In genomic region chr15:82105458-82106205, GRCh38 we compare ENCODE assay signal across 12 cellular contexts. TPM values are rescaled to one million over a fixed set of nuclear protein-coding genes. Genes with fewer than 3 reads are reported as not detected.
DNase-seq lines count a peak whose midpoint lies in the region; ATAC-seq and TF ChIP-seq lines count a peak whose summit lies in the region.
"Had no signal": no experiment of that assay in that cellular context is flagged by ENCODE, and none has a peak within 500 bp of the region (broad histone marks: within the 10 kb centered on the region; RNA-seq: fewer than 3 reads in every experiment).

No MANE protein-coding gene starts in this region.

- CTCF ChIA-PET in HCT116 (lab: Charles Lee) (interaction anchor here (1.5 to 1.9 kb wide), 3 partner anchors 34 to 695 kb away, joined by 3 to 5 read pairs (median 4); no protein-coding TSS in a partner anchor), RWPE1 (lab: Yijun Ruan, JAX) (interaction anchor here (1.6 kb wide), 1 partner anchor 93 kb away, joined by 5 read pairs; no protein-coding TSS in a partner anchor)

- H3K27me3 ChIP-seq in HCT116 (ENCODE audit: insufficient read depth, low read length), result no peaks in the 10 kb centered on the region

- no peak overlapping the region for H3K4me3 ChIP-seq in HCT116 (replicated peaks in 1 of 2; ENCODE audit: low read depth in 1 of 2, low read length in 2 of 2)

- H3K4me2 ChIP-seq in HCT116 (ENCODE audit: low read length), result no peak overlapping the region

- no peaks in the 10 kb centered on the region for H3K36me3 ChIP-seq in HCT116 (ENCODE audit: control insufficient read depth in 1 of 2, insufficient read depth in 2 of 2, low read length in 2 of 2)

- H2AFZ ChIP-seq in HCT116 (ENCODE audit: low read depth, low read length, poor library complexity, severe bottlenecking), result no peak overlapping the region

- H3K79me2 ChIP-seq in HCT116 (ENCODE audit: insufficient read depth, low read length), result no peaks in the 10 kb centered on the region

- RAD21 ChIA-PET in HCT116 (lab: Charles Lee; ENCODE audit: low non-redundant PET in 1 of 2, low total read pairs in 2 of 2, uncharacterized antibody in 2 of 2, unreplicated experiment in 2 of 2), result no interaction called here

- TF ChIP-seq CTCF in HCT116 (IDR thresholded peaks at IDR 0.05 in 2 of 3, conservative IDR thresholded peaks at IDR 0.05 in 1 of 3; ENCODE audit: borderline replicate concordance in 1 of 3, insufficient read depth in 1 of 3, low read depth in 2 of 3, low read length in 2 of 3) (no peak), RWPE1 (conservative IDR thresholded peaks at IDR 0.05; ENCODE audit: low read depth) (no peak)

- H3K9me3 ChIP-seq in HCT116 (ENCODE audit: control insufficient read depth in 1 of 2, insufficient read depth in 1 of 2, low read depth in 1 of 2, low read length in 2 of 2), result no peaks in the 10 kb centered on the region

- intact Hi-C loops in HCT116 (cut with micrococcal nuclease), result loop anchor here (5.0 kb wide), 1 partner anchor 828 kb away; no protein-coding TSS in a partner anchor

- H3K9ac ChIP-seq in HCT116 (ENCODE audit: low read length), result no peak overlapping the region

- POLR2A ChIA-PET in HCT116 (lab: Charles Lee) (no interaction called here), RWPE1 (lab: Yijun Ruan, JAX; ENCODE audit: low non-redundant PET) (no interaction called here)

- DNase-seq in AG08395 (ENCODE audit: low spot score), result peak; percentile 71
- no peak for DNase-seq in HCT116 (ENCODE audit: low read depth, low spot score)
- DNase-seq in RWPE1 (ENCODE audit: low spot score), result no peak
- peak; percentile 87 for DNase-seq in iris pigment epithelial cell (ENCODE audit: low read depth)
- DNase-seq in NCI-H524 (lab: John Stamatoyannopoulos, UW), result no peak
- no peak for DNase-seq in UCSD-AML1 (lab: John Stamatoyannopoulos, UW; ENCODE audit: unreplicated experiment)
- no peak for DNase-seq in NCI-H82 (lab: John Stamatoyannopoulos, UW)
- DNase-seq: CD8-positive, alpha-beta T cell; naive B cell; NCI-H1048; T-cell had no signal

- ATAC-seq in HCT116 (no peak), GM18861 (IDR thresholded peaks at IDR 0.05; ENCODE audit: unreplicated experiment) (no peak)
- ATAC-seq: CD8-positive, alpha-beta T cell; T-cell had no signal

- no peaks in the 10 kb centered on the region for H4K20me1 ChIP-seq in HCT116 (ENCODE audit: insufficient read depth)

- TF ChIP-seq RAD21 in HCT116 (IDR thresholded peaks at IDR 0.05; ENCODE audit: low read depth), result peak; percentile 21; the same call in 1 of the 2 replicates

- H3K27ac ChIP-seq in HCT116 (ENCODE audit: low read depth, low read length) (no peak overlapping the region), RWPE1 (peak overlapping the region; percentile 33; the same call in 1 of the 2 replicates)

- no TSS peak for BruUV-seq in HCT116 (replicated peaks; lab: Mats Ljungman, UMichigan)

- no peaks in the 10 kb centered on the region for H3K9me2 ChIP-seq in HCT116 (ENCODE audit: insufficient read depth)

- H3K4me1 ChIP-seq in HCT116 (ENCODE audit: control insufficient read depth in 1 of 2, insufficient read depth in 2 of 2, low read length in 2 of 2), result no peaks in the 10 kb centered on the region

- no peak for TF ChIP-seq POLR2A in HCT116 (IDR thresholded peaks at IDR 0.05; ENCODE audit: borderline replicate concordance, extremely low read depth, insufficient read depth, insufficient read length)

TF ChIP-seq in HCT116, 20 proteins besides CTCF, POLR2A, EP300 and RAD21:
- TF ChIP-seq SRF (IDR thresholded peaks at IDR 0.05; ENCODE audit: low read depth) (no peak), CBX3 (IDR thresholded peaks at IDR 0.05; ENCODE audit: low read depth) (no peak), ZNF274 (IDR thresholded peaks at IDR 0.05; ENCODE audit: low read depth, low read length) (no peak), SP1 (IDR thresholded peaks at IDR 0.05; ENCODE audit: low read depth) (no peak), POLR2AphosphoS5 (IDR thresholded peaks at IDR 0.05; ENCODE audit: low read depth, low read length) (no peak), ELF1 (IDR thresholded peaks at IDR 0.05; ENCODE audit: borderline replicate concordance, low read depth) (no peak), JUND (IDR thresholded peaks at IDR 0.05) (no peak), EGR1 (IDR thresholded peaks at IDR 0.05; ENCODE audit: low read depth) (no peak)
TF ChIP-seq in HCT116: peak in this region for 0.

RNA-seq across cellular contexts. Expression of gene MEX3B, which starts 59.8 kb away (rescaled TPM):
- total RNA-seq in HCT116 (2021; ENCODE audit: unreplicated experiment), result 1.9 TPM
- 0.41 and 0.61 TPM in 2 replicates for polyA plus RNA-seq in HCT116 (2012)

Comparison
In these comparisons a context has a peak if more than half of its experiments do, and no peak if none do; other contexts are left out.
1. DNase-seq: peak in AG08395 (single experiment) and iris pigment epithelial cell (single experiment); none in HCT116 (single experiment), RWPE1 (single experiment), NCI-H524 (0 of 2), UCSD-AML1 (single experiment) and NCI-H82 (single experiment).